ENCODE assay signal across 9 cellular contexts in genomic region chr5:1905108-1905507, GRCh38. TPM values are rescaled to one million over a fixed set of nuclear protein-coding genes. Genes with fewer than 3 reads are reported as not detected.
"Had no signal": no experiment of that assay in that cellular context is flagged by ENCODE, and none has a peak within 500 bp of the region (broad histone marks: within the 10 kb centered on the region; RNA-seq: fewer than 3 reads in every experiment).

No MANE protein-coding gene starts in this region.

- H3K4me3 ChIP-seq: GM12878 had no signal

- ATAC-seq: GM12878 had no signal

- DNase-seq: GDM1, GF-D8 had no signal

- FAIRE-seq: G401.6, GM12878, GM12891, GM12892, GM18507, GM19239 had no signal

RNA-seq across cellular contexts. Expression of gene IRX4, which starts 22.4 kb away (rescaled TPM):
- total RNA-seq: G401, GM12878 had no signal
- polyA plus RNA-seq: GM12878 had no signal
